ENCODE assay signal across 15 cellular contexts in genomic region chr2:181774601-181775179, GRCh38.
A peak's percentile ranks its signal among the peaks of the same experiment; 100 is the strongest.
DNase-seq lines count a peak whose midpoint lies in the region; ATAC-seq, FAIRE-seq and TF ChIP-seq lines count a peak whose summit lies in the region.
"Had no signal": no experiment of that assay in that cellular context is flagged by ENCODE, and none has a peak within 500 bp of the region (broad histone marks: within the 10 kb centered on the region; RNA-seq: fewer than 3 reads in every experiment).

No MANE protein-coding gene starts in this region.

- no peak for TF ChIP-seq EP300 in ovary (IDR thresholded peaks at IDR 0.05)

- no peak for FAIRE-seq in D721Med (lab: Jason Lieb, UNC)

- TF ChIP-seq CTCF in ovary (IDR thresholded peaks at IDR 0.05) (no peak), D721Med (IDR thresholded peaks at IDR 0.05; ENCODE audit: insufficient read depth, missing control alignments) (no peak)

- POLR2A ChIA-PET in naive thymus-derived CD4-positive, alpha-beta T cell (lab: Charles Lee): no interaction called here

- ATAC-seq in GM18502 (IDR thresholded peaks at IDR 0.05; ENCODE audit: poor library complexity, unreplicated experiment) (peak; percentile 79), HG02623 (IDR thresholded peaks at IDR 0.05; ENCODE audit: unreplicated experiment) (peak; percentile 64)
- no peak for ATAC-seq in naive thymus-derived CD4-positive, alpha-beta T cell
- ATAC-seq: T-helper 17 cell had no signal

- WGBS in ovary, 3 donors: 94 to 96% (median 95%) methylated on average over 5 of the region's 5 CpGs

- no peak overlapping the region for H3K27ac ChIP-seq in ovary
- H3K27ac ChIP-seq in naive thymus-derived CD4-positive, alpha-beta T cell (ENCODE audit: low read depth, low read length): no peak overlapping the region
- H3K27ac ChIP-seq: C4-2B, cardiac muscle cell, HL-60, tibial artery had no signal

- no peaks in the 10 kb centered on the region for H3K4me1 ChIP-seq in ovary (ENCODE audit: insufficient read depth)
- no peaks in the 10 kb centered on the region for H3K4me1 ChIP-seq in naive thymus-derived CD4-positive, alpha-beta T cell (ENCODE audit: control insufficient read depth in 2 of 2, insufficient read depth in 2 of 2, low read length in 2 of 2)

- intact Hi-C loops in ovary (cut with DNase I): no loop called here
- intact Hi-C loops in naive thymus-derived CD4-positive, alpha-beta T cell (cut with micrococcal nuclease): no loop called here

- H3K9me3 ChIP-seq in ovary: no peaks in the 10 kb centered on the region
- H3K9me3 ChIP-seq in naive thymus-derived CD4-positive, alpha-beta T cell (ENCODE audit: control insufficient read depth in 2 of 3, low read length in 3 of 3): no peaks in the 10 kb centered on the region
- H3K9me3 ChIP-seq: tibial artery had no signal

- DNase-seq in NAMALWA (ENCODE audit: low spot score) (peak; percentile 6), fibroblast of gingiva (ENCODE audit: low read depth) (peak; percentile 38), NCI-H524 treated with DMSO at 0.1 percent for 48 hours (lab: John Stamatoyannopoulos, UW) (no peak), ovary (no peak), D721Med (ENCODE audit: insufficient read length, low spot score) (no peak)
- no peak for DNase-seq in naive thymus-derived CD4-positive, alpha-beta T cell
- DNase-seq: hippocampal formation, naive B cell, T-helper 17 cell, tibial artery had no signal

- H3K4me1 Mint-ChIP-seq in naive thymus-derived CD4-positive, alpha-beta T cell: peaks cover 0 to 8% (median 0%) of the 10 kb centered on the region in 7 donors
- H3K4me1 Mint-ChIP-seq: T-helper 17 cell had no signal

- peaks cover 0 to 5% (median 0%) of the 10 kb centered on the region in 11 donors for H3K9me3 Mint-ChIP-seq in naive thymus-derived CD4-positive, alpha-beta T cell

- H3K36me3 ChIP-seq in ovary: no peaks in the 10 kb centered on the region
- H3K36me3 ChIP-seq in naive thymus-derived CD4-positive, alpha-beta T cell (ENCODE audit: control insufficient read depth in 2 of 3, insufficient read depth in 3 of 3, low read length in 3 of 3): no peaks in the 10 kb centered on the region
- H3K36me3 ChIP-seq: cardiac muscle cell, tibial artery had no signal

- peaks cover 0 to 12% (median 6%) of the 10 kb centered on the region in 5 donors for H3K27me3 Mint-ChIP-seq in naive thymus-derived CD4-positive, alpha-beta T cell
- H3K27me3 Mint-ChIP-seq: naive B cell had no signal

- H3K4me3 Mint-ChIP-seq in naive thymus-derived CD4-positive, alpha-beta T cell: no peak overlapping the region
- H3K4me3 Mint-ChIP-seq: naive B cell, T-helper 17 cell had no signal

- H3K27ac Mint-ChIP-seq in naive thymus-derived CD4-positive, alpha-beta T cell: no peak overlapping the region
- H3K27ac Mint-ChIP-seq: T-helper 17 cell had no signal

- no peak overlapping the region for H3K4me3 ChIP-seq in ovary
- H3K4me3 ChIP-seq in naive thymus-derived CD4-positive, alpha-beta T cell (ENCODE audit: low read length): no peak overlapping the region
- H3K4me3 ChIP-seq: cardiac muscle cell, tibial artery had no signal

- CTCF ChIA-PET in naive thymus-derived CD4-positive, alpha-beta T cell (lab: Charles Lee): no interaction called here

- no peaks in the 10 kb centered on the region for H3K27me3 ChIP-seq in ovary
- H3K27me3 ChIP-seq in naive thymus-derived CD4-positive, alpha-beta T cell (ENCODE audit: control insufficient read depth in 2 of 2, insufficient read depth in 2 of 2, low read length in 2 of 2): peaks cover 0 to 3% of the 10 kb centered on the region in 2 donors
- H3K27me3 ChIP-seq: cardiac muscle cell, tibial artery had no signal

- no peak for TF ChIP-seq POLR2A in ovary (IDR thresholded peaks at IDR 0.05)

- H3K36me3 Mint-ChIP-seq in naive thymus-derived CD4-positive, alpha-beta T cell: peaks cover 0 to 3% (median 0%) of the 10 kb centered on the region in 5 donors

Comparison
In these comparisons a context has a peak if more than half of its experiments do, and no peak if none do; other contexts are left out.
1. DNase-seq: peak in NAMALWA (single experiment) and fibroblast of gingiva (single experiment); none in NCI-H524 treated with DMSO at 0.1 percent for 48 hours (single experiment), ovary (0 of 5), D721Med (single experiment) and naive thymus-derived CD4-positive, alpha-beta T cell (0 of 9).